ENCODE assay signal across 9 cellular contexts in the genomic region with DNA sequence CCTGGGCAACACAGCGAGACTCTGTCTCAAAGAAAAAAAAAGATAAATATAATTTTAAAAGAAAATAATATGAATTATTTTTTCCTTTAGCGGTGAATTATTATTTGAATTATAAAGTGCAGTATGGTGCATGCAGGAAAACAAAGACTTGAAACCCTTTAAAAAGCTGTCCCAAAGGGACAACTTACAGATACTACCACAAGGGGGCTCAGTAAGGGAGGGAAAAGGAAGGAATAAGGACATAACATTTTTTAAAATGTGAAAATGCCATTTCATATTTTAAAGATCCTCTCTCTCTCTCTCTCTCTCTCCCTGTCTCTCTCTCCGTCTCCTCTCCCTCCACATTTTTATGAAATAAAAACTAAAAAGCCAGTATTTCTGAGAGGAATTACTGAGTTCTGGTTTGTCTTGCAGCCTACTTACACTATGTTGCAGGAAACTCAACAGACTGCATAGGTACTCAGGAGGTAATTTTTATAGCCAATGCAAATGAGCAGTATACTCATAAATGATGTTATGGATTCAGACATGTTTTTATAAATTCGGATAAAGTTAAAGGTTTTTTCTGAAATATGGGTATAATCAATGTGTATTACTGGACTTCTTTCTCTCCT.
DNase-seq lines count a peak whose midpoint lies in the region; ATAC-seq and TF ChIP-seq lines count a peak whose summit lies in the region.
"Had no signal": no experiment of that assay in that cellular context is flagged by ENCODE, and none has a peak within 500 bp of the region (broad histone marks: within the 10 kb centered on the region; RNA-seq: fewer than 3 reads in every experiment).

No MANE protein-coding gene starts in this region.

- no peak overlapping the region for H3K27ac ChIP-seq in CD4-positive, alpha-beta memory T cell (ENCODE audit: low read depth, low read length)
- H3K27ac ChIP-seq in VCaP, result no peak overlapping the region
- H3K27ac ChIP-seq: neutrophil had no signal

- no peaks in the 10 kb centered on the region for H3K9me3 Mint-ChIP-seq in CD4-positive, alpha-beta memory T cell
- no peaks in the 10 kb centered on the region for H3K9me3 Mint-ChIP-seq in activated CD4-positive, alpha-beta memory T cell treated with anti-CD3 and anti-CD28 coated beads, Interleukin-2, amount 10 ng/mL, durations not matched to agents 7 days and 5 days

- H3K4me1 ChIP-seq in CD4-positive, alpha-beta memory T cell (ENCODE audit: insufficient read depth, low read length), result no peaks in the 10 kb centered on the region

- no peaks in the 10 kb centered on the region for H3K36me3 ChIP-seq in CD4-positive, alpha-beta memory T cell (ENCODE audit: insufficient read depth, low read length)
- H3K36me3 ChIP-seq: neutrophil had no signal

- peak; percentile 59 for ATAC-seq in GM19455 (IDR thresholded peaks at IDR 0.05; ENCODE audit: unreplicated experiment)

- H3K4me3 Mint-ChIP-seq in CD4-positive, alpha-beta memory T cell, result no peak overlapping the region
- H3K4me3 Mint-ChIP-seq in activated CD4-positive, alpha-beta memory T cell treated with anti-CD3 and anti-CD28 coated beads, Interleukin-2, amount 10 ng/mL, durations not matched to agents 7 days and 5 days, result no peak overlapping the region

- peak in 4 of 5 donors; percentile 10 to 24 (median 19) for DNase-seq in CD4-positive, alpha-beta memory T cell
- DNase-seq in LNCaP clone FGC (ENCODE audit: low read depth), result peak; percentile 15
- DNase-seq in kidney tubule cell (ENCODE audit: low spot score), result peak; percentile 30
- no peak for DNase-seq in activated CD4-positive, alpha-beta memory T cell treated with anti-CD3 and anti-CD28 coated beads, Interleukin-2, amount 10 ng/mL, durations not matched to agents 7 days and 5 days
- no peak for DNase-seq in T-helper 9 cell
- DNase-seq in mucosa of gallbladder (ENCODE audit: low spot score), result no peak

- no peaks in the 10 kb centered on the region for H3K27me3 Mint-ChIP-seq in CD4-positive, alpha-beta memory T cell
- no peaks in the 10 kb centered on the region for H3K27me3 Mint-ChIP-seq in activated CD4-positive, alpha-beta memory T cell treated with anti-CD3 and anti-CD28 coated beads, Interleukin-2, amount 10 ng/mL, durations not matched to agents 7 days and 5 days

- no peaks in the 10 kb centered on the region for H3K27me3 ChIP-seq in CD4-positive, alpha-beta memory T cell (ENCODE audit: insufficient read depth, low read length)
- H3K27me3 ChIP-seq: neutrophil had no signal

- TF ChIP-seq CTCF in LNCaP clone FGC (IDR thresholded peaks at IDR 0.05; ENCODE audit: control insufficient read depth, extremely low read depth, insufficient read depth), result peak; percentile 63
- peak; percentile 79 for TF ChIP-seq CTCF in VCaP (conservative IDR thresholded peaks at IDR 0.05)

- POLR2A ChIA-PET in CD4-positive, alpha-beta memory T cell (lab: Charles Lee; ENCODE audit: partially characterized antibody), result no interaction called here
- POLR2A ChIA-PET in activated CD4-positive, alpha-beta memory T cell treated with anti-CD3 and anti-CD28 coated beads, Interleukin-2, amount 10 ng/mL, durations not matched to agents 7 days and 5 days (lab: Charles Lee), result no interaction called here

- H3K4me1 Mint-ChIP-seq in CD4-positive, alpha-beta memory T cell, result peaks cover 0 to 4% (median 2%) of the 10 kb centered on the region in 4 donors
- H3K4me1 Mint-ChIP-seq in activated CD4-positive, alpha-beta memory T cell treated with anti-CD3 and anti-CD28 coated beads, Interleukin-2, amount 10 ng/mL, durations not matched to agents 7 days and 5 days, result no peaks in the 10 kb centered on the region

- no peaks in the 10 kb centered on the region for H3K36me3 Mint-ChIP-seq in CD4-positive, alpha-beta memory T cell
- H3K36me3 Mint-ChIP-seq in activated CD4-positive, alpha-beta memory T cell treated with anti-CD3 and anti-CD28 coated beads, Interleukin-2, amount 10 ng/mL, durations not matched to agents 7 days and 5 days (ENCODE audit: low read depth), result no peaks in the 10 kb centered on the region

- intact Hi-C loops in CD4-positive, alpha-beta memory T cell (cut with micrococcal nuclease), result loop anchor here (1.0 to 5.0 kb wide), 4 partner anchors 170 to 435 kb away; no protein-coding TSS in a partner anchor

- H3K9me3 ChIP-seq in CD4-positive, alpha-beta memory T cell (ENCODE audit: control insufficient read depth in 1 of 2, low read length in 2 of 2), result no peaks in the 10 kb centered on the region
- H3K9me3 ChIP-seq: neutrophil had no signal

- H3K4me3 ChIP-seq in CD4-positive, alpha-beta memory T cell (ENCODE audit: low read length in 2 of 2), result no peak overlapping the region
- no peak overlapping the region for H3K4me3 ChIP-seq in LNCaP clone FGC (ENCODE audit: low read depth, low read length)

- no peak overlapping the region for H3K27ac Mint-ChIP-seq in CD4-positive, alpha-beta memory T cell
- no peak overlapping the region for H3K27ac Mint-ChIP-seq in activated CD4-positive, alpha-beta memory T cell treated with anti-CD3 and anti-CD28 coated beads, Interleukin-2, amount 10 ng/mL, durations not matched to agents 7 days and 5 days

- CTCF ChIA-PET in CD4-positive, alpha-beta memory T cell (lab: Charles Lee; ENCODE audit: partially characterized antibody), result interaction anchor here (0.7 to 1.9 kb wide), 4 partner anchors 15 to 531 kb away, joined by 3 to 8 read pairs (median 6); no protein-coding TSS in a partner anchor
- CTCF ChIA-PET in activated CD4-positive, alpha-beta memory T cell treated with anti-CD3 and anti-CD28 coated beads, Interleukin-2, amount 10 ng/mL, durations not matched to agents 7 days and 5 days (lab: Charles Lee), result interaction anchor here (1.2 kb wide), 1 partner anchor 434 kb away, joined by 3 read pairs; no protein-coding TSS in a partner anchor

Comparison
In these comparisons a context has a peak if more than half of its experiments do, and no peak if none do; other contexts are left out.
1. DNase-seq: peak in CD4-positive, alpha-beta memory T cell (4 of 5), LNCaP clone FGC (single experiment) and kidney tubule cell (single experiment); none in activated CD4-positive, alpha-beta memory T cell treated with anti-CD3 and anti-CD28 coated beads, Interleukin-2, amount 10 ng/mL, durations not matched to agents 7 days and 5 days (single experiment), T-helper 9 cell (single experiment) and mucosa of gallbladder (single experiment).